ENCODE assay signal across 1 cellular context in genomic region chr20:57690525-57690924, GRCh38.
TF ChIP-seq lines count a peak whose summit lies in the region.

No MANE protein-coding gene starts in this region.

TF ChIP-seq in K562, 482 proteins besides CTCF, POLR2A, EP300 and RAD21 (continued from another document):
- TF ChIP-seq FOXO4 (CRISPR knock-in tag; IDR thresholded peaks at IDR 0.05): no peak
- TF ChIP-seq HMG20B (CRISPR knock-in tag; IDR thresholded peaks at IDR 0.05): no peak
- no peak for TF ChIP-seq ZNF239 (CRISPR knock-in tag; IDR thresholded peaks at IDR 0.05)
- TF ChIP-seq CLOCK (CRISPR knock-in tag; IDR thresholded peaks at IDR 0.05; ENCODE audit: borderline replicate concordance): no peak
- TF ChIP-seq TOE1 (IDR thresholded peaks at IDR 0.05; ENCODE audit: borderline replicate concordance): no peak
- no peak for TF ChIP-seq TOE1 (CRISPR knock-in tag; IDR thresholded peaks at IDR 0.05; ENCODE audit: borderline replicate concordance, low read depth)
- no peak for TF ChIP-seq KLF16 (IDR thresholded peaks at IDR 0.05)
- no peak for TF ChIP-seq LCOR (CRISPR knock-in tag; IDR thresholded peaks at IDR 0.05)
- no peak for TF ChIP-seq C11orf30 (IDR thresholded peaks at IDR 0.05; ENCODE audit: low read depth)
- no peak for TF ChIP-seq TAF1 (IDR thresholded peaks at IDR 0.05; ENCODE audit: control insufficient read depth, extremely low read depth, insufficient read depth, low read length, severe bottlenecking)
- TF ChIP-seq NCOR1 (IDR thresholded peaks at IDR 0.05): no peak
